2 cellular contexts compared by ENCODE assay signal in the genomic region with DNA sequence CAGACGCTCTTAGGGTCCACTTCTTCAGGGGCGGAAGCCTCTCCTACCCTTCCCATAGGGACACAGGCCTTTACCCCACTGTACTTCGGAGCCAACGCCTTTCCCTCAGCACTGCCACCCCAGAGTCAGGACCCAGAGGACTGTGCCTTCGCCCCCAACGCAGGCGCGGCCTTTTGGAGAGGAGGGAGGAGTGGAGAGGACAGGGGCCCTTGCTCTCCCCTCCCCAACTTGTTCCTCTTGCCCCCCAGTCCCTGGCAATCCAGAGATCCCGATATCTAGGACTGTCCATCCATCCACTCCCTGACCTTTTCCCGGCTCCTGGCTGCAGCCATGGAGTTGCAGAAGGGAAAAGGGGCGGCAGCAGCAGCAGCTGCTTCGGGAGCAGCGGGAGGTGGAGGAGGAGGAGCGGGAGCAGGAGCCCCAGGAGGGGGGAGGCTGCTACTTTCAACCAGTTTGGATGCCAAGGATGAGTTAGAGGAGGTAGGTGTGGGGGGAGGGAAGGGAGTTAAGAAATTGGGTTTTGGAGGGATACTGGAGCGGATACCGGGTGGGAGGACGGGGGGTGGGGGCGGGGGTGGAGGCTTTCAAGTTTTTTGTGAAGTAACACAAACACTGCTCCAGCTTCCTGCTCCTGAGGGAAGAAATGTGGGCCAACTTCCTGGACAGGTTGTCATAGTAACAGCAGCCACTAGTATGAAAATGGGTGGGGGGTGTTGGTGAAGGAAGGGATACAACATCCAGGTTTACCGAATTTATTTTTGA.
TF ChIP-seq lines count a peak whose summit lies in the region.

No MANE protein-coding gene starts in this region.

TF ChIP-seq in SK-N-SH, 30 proteins besides CTCF, POLR2A, EP300 and RAD21:
- TF ChIP-seq NRF1 (IDR thresholded peaks at IDR 0.05; ENCODE audit: low read depth, low read length) (no peak), RFX5 (IDR thresholded peaks at IDR 0.05; ENCODE audit: low read length) (no peak), GATA2 (CRISPR knock-in tag; IDR thresholded peaks at IDR 0.05) (no peak), SIN3A (IDR thresholded peaks at IDR 0.05; ENCODE audit: borderline replicate concordance, low read depth, low read length) (0 out of 2 replicates have a peak, but pooled peaks have one; percentile 22), MXI1 (IDR thresholded peaks at IDR 0.05; ENCODE audit: low read depth, low read length) (peak; percentile 37; the same call in 1 of the 2 replicates)

TF ChIP-seq in K562, 482 proteins besides CTCF, POLR2A, EP300 and RAD21 (continues in another document):
- TF ChIP-seq BRF1 (IDR thresholded peaks at IDR 0.05; ENCODE audit: borderline replicate concordance, extremely low read depth, insufficient read length) (no peak), NFIC (IDR thresholded peaks at IDR 0.05) (0 out of 2 replicates have a peak, but pooled peaks have one; percentile 21), GTF2E2 (tag; IDR thresholded peaks at IDR 0.05) (0 out of 2 replicates have a peak, but pooled peaks have one; percentile 19), TFAP4 (CRISPR knock-in tag; IDR thresholded peaks at IDR 0.05; ENCODE audit: borderline replicate concordance) (peak; percentile 57; the same call in 1 of the 2 replicates), ZNF592 (IDR thresholded peaks at IDR 0.05) (no peak), ATF7 (IDR thresholded peaks at IDR 0.05) (no peak), HDAC1 (IDR thresholded peaks at IDR 0.05) (0 out of 4 replicates have a peak, but pooled peaks of 1 of the 2 experiments have one; percentile 25), ZFX (CRISPR knock-in tag; IDR thresholded peaks at IDR 0.05) (peak; percentile 55; the same call in 1 of the 2 replicates), SMAD4 (CRISPR knock-in tag; conservative IDR thresholded peaks at IDR 0.05) (peak; percentile 47; the same call in 1 of the 2 replicates), MEIS2 (IDR thresholded peaks at IDR 0.05; ENCODE audit: partially characterized antibody) (no peak), MXD1 (CRISPR knock-in tag; IDR thresholded peaks at IDR 0.05; ENCODE audit: borderline replicate concordance, poor library complexity, severe bottlenecking) (no peak), FOXA3 (CRISPR knock-in tag; conservative IDR thresholded peaks at IDR 0.05 in 1 of 2, IDR thresholded peaks at IDR 0.05 in 1 of 2) (0 out of 4 replicates have a peak, but pooled peaks of 1 of the 2 experiments have one; percentile 3), KLF13 (tag; IDR thresholded peaks at IDR 0.05; ENCODE audit: borderline replicate concordance, low read depth) (peak; percentile 7; the same call in 1 of the 2 replicates)
- TF ChIP-seq, protein P1, sequence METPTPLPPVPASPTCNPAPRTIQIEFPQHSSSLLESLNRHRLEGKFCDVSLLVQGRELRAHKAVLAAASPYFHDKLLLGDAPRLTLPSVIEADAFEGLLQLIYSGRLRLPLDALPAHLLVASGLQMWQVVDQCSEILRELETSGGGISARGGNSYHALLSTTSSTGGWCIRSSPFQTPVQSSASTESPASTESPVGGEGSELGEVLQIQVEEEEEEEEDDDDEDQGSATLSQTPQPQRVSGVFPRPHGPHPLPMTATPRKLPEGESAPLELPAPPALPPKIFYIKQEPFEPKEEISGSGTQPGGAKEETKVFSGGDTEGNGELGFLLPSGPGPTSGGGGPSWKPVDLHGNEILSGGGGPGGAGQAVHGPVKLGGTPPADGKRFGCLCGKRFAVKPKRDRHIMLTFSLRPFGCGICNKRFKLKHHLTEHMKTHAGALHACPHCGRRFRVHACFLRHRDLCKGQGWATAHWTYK (CRISPR knock-in tag; IDR thresholded peaks at IDR 0.05), result 0 out of 2 replicates have a peak, but pooled peaks have one; percentile 17
- TF ChIP-seq, protein P2, sequence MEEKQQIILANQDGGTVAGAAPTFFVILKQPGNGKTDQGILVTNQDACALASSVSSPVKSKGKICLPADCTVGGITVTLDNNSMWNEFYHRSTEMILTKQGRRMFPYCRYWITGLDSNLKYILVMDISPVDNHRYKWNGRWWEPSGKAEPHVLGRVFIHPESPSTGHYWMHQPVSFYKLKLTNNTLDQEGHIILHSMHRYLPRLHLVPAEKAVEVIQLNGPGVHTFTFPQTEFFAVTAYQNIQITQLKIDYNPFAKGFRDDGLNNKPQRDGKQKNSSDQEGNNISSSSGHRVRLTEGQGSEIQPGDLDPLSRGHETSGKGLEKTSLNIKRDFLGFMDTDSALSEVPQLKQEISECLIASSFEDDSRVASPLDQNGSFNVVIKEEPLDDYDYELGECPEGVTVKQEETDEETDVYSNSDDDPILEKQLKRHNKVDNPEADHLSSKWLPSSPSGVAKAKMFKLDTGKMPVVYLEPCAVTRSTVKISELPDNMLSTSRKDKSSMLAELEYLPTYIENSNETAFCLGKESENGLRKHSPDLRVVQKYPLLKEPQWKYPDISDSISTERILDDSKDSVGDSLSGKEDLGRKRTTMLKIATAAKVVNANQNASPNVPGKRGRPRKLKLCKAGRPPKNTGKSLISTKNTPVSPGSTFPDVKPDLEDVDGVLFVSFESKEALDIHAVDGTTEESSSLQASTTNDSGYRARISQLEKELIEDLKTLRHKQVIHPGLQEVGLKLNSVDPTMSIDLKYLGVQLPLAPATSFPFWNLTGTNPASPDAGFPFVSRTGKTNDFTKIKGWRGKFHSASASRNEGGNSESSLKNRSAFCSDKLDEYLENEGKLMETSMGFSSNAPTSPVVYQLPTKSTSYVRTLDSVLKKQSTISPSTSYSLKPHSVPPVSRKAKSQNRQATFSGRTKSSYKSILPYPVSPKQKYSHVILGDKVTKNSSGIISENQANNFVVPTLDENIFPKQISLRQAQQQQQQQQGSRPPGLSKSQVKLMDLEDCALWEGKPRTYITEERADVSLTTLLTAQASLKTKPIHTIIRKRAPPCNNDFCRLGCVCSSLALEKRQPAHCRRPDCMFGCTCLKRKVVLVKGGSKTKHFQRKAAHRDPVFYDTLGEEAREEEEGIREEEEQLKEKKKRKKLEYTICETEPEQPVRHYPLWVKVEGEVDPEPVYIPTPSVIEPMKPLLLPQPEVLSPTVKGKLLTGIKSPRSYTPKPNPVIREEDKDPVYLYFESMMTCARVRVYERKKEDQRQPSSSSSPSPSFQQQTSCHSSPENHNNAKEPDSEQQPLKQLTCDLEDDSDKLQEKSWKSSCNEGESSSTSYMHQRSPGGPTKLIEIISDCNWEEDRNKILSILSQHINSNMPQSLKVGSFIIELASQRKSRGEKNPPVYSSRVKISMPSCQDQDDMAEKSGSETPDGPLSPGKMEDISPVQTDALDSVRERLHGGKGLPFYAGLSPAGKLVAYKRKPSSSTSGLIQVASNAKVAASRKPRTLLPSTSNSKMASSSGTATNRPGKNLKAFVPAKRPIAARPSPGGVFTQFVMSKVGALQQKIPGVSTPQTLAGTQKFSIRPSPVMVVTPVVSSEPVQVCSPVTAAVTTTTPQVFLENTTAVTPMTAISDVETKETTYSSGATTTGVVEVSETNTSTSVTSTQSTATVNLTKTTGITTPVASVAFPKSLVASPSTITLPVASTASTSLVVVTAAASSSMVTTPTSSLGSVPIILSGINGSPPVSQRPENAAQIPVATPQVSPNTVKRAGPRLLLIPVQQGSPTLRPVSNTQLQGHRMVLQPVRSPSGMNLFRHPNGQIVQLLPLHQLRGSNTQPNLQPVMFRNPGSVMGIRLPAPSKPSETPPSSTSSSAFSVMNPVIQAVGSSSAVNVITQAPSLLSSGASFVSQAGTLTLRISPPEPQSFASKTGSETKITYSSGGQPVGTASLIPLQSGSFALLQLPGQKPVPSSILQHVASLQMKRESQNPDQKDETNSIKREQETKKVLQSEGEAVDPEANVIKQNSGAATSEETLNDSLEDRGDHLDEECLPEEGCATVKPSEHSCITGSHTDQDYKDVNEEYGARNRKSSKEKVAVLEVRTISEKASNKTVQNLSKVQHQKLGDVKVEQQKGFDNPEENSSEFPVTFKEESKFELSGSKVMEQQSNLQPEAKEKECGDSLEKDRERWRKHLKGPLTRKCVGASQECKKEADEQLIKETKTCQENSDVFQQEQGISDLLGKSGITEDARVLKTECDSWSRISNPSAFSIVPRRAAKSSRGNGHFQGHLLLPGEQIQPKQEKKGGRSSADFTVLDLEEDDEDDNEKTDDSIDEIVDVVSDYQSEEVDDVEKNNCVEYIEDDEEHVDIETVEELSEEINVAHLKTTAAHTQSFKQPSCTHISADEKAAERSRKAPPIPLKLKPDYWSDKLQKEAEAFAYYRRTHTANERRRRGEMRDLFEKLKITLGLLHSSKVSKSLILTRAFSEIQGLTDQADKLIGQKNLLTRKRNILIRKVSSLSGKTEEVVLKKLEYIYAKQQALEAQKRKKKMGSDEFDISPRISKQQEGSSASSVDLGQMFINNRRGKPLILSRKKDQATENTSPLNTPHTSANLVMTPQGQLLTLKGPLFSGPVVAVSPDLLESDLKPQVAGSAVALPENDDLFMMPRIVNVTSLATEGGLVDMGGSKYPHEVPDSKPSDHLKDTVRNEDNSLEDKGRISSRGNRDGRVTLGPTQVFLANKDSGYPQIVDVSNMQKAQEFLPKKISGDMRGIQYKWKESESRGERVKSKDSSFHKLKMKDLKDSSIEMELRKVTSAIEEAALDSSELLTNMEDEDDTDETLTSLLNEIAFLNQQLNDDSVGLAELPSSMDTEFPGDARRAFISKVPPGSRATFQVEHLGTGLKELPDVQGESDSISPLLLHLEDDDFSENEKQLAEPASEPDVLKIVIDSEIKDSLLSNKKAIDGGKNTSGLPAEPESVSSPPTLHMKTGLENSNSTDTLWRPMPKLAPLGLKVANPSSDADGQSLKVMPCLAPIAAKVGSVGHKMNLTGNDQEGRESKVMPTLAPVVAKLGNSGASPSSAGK (IDR thresholded peaks at IDR 0.05), result no peak
- TF ChIP-seq, protein P3, sequence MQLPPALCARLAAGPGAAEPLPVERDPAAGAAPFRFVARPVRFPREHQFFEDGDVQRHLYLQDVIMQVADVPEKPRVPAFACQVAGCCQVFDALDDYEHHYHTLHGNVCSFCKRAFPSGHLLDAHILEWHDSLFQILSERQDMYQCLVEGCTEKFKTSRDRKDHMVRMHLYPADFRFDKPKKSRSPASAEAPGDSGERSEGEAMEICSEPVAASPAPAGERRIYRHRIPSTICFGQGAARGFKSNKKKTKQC (CRISPR knock-in tag; IDR thresholded peaks at IDR 0.05), result 0 out of 2 replicates have a peak, but pooled peaks have one; percentile 22
- TF ChIP-seq, protein P4, sequence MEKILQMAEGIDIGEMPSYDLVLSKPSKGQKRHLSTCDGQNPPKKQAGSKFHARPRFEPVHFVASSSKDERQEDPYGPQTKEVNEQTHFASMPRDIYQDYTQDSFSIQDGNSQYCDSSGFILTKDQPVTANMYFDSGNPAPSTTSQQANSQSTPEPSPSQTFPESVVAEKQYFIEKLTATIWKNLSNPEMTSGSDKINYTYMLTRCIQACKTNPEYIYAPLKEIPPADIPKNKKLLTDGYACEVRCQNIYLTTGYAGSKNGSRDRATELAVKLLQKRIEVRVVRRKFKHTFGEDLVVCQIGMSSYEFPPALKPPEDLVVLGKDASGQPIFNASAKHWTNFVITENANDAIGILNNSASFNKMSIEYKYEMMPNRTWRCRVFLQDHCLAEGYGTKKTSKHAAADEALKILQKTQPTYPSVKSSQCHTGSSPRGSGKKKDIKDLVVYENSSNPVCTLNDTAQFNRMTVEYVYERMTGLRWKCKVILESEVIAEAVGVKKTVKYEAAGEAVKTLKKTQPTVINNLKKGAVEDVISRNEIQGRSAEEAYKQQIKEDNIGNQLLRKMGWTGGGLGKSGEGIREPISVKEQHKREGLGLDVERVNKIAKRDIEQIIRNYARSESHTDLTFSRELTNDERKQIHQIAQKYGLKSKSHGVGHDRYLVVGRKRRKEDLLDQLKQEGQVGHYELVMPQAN (IDR thresholded peaks at IDR 0.05; ENCODE audit: borderline replicate concordance), result peak; percentile 60; the same call in 1 of the 2 replicates
